ENCODE assay signal across 13 cellular contexts in the genomic region with DNA sequence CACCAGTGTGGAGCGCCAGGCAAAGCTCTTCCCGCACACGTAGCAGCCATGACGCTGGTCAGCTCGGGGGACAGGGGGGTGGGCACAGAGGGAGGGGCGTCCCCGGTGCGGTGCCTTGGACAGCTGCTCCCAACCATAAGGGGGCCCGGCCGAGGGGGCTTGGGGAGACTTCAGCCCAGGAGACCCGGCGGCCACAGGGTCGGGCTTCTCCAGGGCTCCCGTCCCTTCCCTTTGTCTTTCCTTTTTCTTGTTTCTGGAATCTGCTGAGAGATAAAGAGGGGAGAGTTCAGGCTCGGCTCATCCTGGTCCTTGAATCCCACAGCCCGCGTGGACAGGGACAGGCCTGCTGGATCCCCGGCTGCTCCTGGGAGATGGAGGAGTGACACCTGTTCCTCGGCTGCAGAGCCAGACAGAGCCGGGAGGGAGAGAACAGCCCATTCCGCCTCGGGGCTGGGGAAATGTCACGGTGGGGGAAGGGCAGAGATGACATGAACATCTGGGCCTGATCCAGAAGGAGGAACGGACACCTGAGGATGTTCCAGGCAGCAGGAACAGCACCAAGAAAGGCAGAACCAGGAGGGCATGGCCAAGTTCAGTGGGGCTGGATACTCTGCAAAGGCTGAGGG. TPM values are rescaled to one million over a fixed set of nuclear protein-coding genes. Genes with fewer than 3 reads are reported as not detected.
A peak's percentile ranks its signal among the peaks of the same experiment; 100 is the strongest.
DNase-seq lines count a peak whose midpoint lies in the region; ATAC-seq and TF ChIP-seq lines count a peak whose summit lies in the region.
"Had no signal": no experiment of that assay in that cellular context is flagged by ENCODE, and none has a peak within 500 bp of the region (broad histone marks: within the 10 kb centered on the region; RNA-seq: fewer than 3 reads in every experiment).

No MANE protein-coding gene starts in this region.

- no peaks in the 10 kb centered on the region for H3K9me3 ChIP-seq in left ventricle myocardium inferior (replicated peaks)

- no peaks in the 10 kb centered on the region for H3K27me3 ChIP-seq in left ventricle myocardium inferior (ENCODE audit: low read depth)

- no peak for TF ChIP-seq CTCF in left ventricle myocardium inferior (IDR thresholded peaks at IDR 0.05; ENCODE audit: borderline replicate concordance)
- TF ChIP-seq CTCF in type B pancreatic cell (conservative IDR thresholded peaks at IDR 0.05): no peak

- peak overlapping the region; percentile 82 for H3K4me3 ChIP-seq in left ventricle myocardium inferior

- peak overlapping the region; percentile 96 for H3K27ac Mint-ChIP-seq in activated CD4-positive, alpha-beta memory T cell treated with anti-CD3 and anti-CD28 coated beads for 36 hours
- H3K27ac Mint-ChIP-seq in memory B cell (no peak overlapping the region), type B pancreatic cell (peak overlapping the region; percentile 79)

- ATAC-seq in Right ventricle myocardium superior (ENCODE audit: poor library complexity) (no peak), memory B cell (ENCODE audit: low read depth) (no peak), HG03439 (IDR thresholded peaks at IDR 0.05; ENCODE audit: unreplicated experiment) (no peak)

- H3K36me3 ChIP-seq in left ventricle myocardium inferior: peaks cover 30% of the 10 kb centered on the region

- peaks cover 31% of the 10 kb centered on the region for H3K36me3 Mint-ChIP-seq in activated CD4-positive, alpha-beta memory T cell treated with anti-CD3 and anti-CD28 coated beads for 36 hours
- H3K36me3 Mint-ChIP-seq in memory B cell (peaks cover 5% of the 10 kb centered on the region), type B pancreatic cell (peaks cover 11% of the 10 kb centered on the region)

- H3K4me3 Mint-ChIP-seq in activated CD4-positive, alpha-beta memory T cell treated with anti-CD3 and anti-CD28 coated beads for 36 hours: peak overlapping the region; percentile 39
- peak overlapping the region; percentile 70 for H3K4me3 Mint-ChIP-seq in memory B cell
- H3K4me3 Mint-ChIP-seq in type B pancreatic cell: peak overlapping the region; percentile 82

- POLR2A ChIA-PET in activated CD4-positive, alpha-beta memory T cell treated with anti-CD3 and anti-CD28 coated beads for 36 hours (lab: Charles Lee): interaction anchor here (1.3 to 3.2 kb wide), 3 partner anchors 16 to 29 kb away, joined by 3 to 39 read pairs (median 6); partner anchors contain the start of gene ZNF688

- intact Hi-C loops in left ventricle myocardium inferior (cut with micrococcal nuclease) (no loop called here), Right ventricle myocardium superior (cut with DNase I) (no loop called here)
- intact Hi-C loops in activated CD4-positive, alpha-beta memory T cell treated with anti-CD3 and anti-CD28 coated beads for 36 hours (cut with micrococcal nuclease): loop anchor here (5.0 kb wide), 1 partner anchor 124 kb away; the partner anchor contains the start of gene DCTPP1

- peaks cover 79% of the 10 kb centered on the region for H3K4me1 ChIP-seq in left ventricle myocardium inferior

- peaks cover 55% of the 10 kb centered on the region for H3K4me1 Mint-ChIP-seq in activated CD4-positive, alpha-beta memory T cell treated with anti-CD3 and anti-CD28 coated beads for 36 hours (ENCODE audit: low read depth)
- peaks cover 21% of the 10 kb centered on the region for H3K4me1 Mint-ChIP-seq in memory B cell
- peaks cover 26% of the 10 kb centered on the region for H3K4me1 Mint-ChIP-seq in type B pancreatic cell (ENCODE audit: unreplicated experiment)

- H3K27me3 Mint-ChIP-seq in activated CD4-positive, alpha-beta memory T cell treated with anti-CD3 and anti-CD28 coated beads for 36 hours: no peaks in the 10 kb centered on the region
- H3K27me3 Mint-ChIP-seq in memory B cell (no peaks in the 10 kb centered on the region), type B pancreatic cell (no peaks in the 10 kb centered on the region)

- H3K9me3 Mint-ChIP-seq in activated CD4-positive, alpha-beta memory T cell treated with anti-CD3 and anti-CD28 coated beads for 36 hours: no peaks in the 10 kb centered on the region
- no peaks in the 10 kb centered on the region for H3K9me3 Mint-ChIP-seq in memory B cell
- peaks cover 4% of the 10 kb centered on the region for H3K9me3 Mint-ChIP-seq in type B pancreatic cell

- H3K27ac ChIP-seq in left ventricle myocardium inferior (replicated peaks): peak overlapping the region; percentile 96

- no peak for DNase-seq in left ventricle myocardium inferior
- no peak for DNase-seq in Right ventricle myocardium superior
- no peak for DNase-seq in activated CD4-positive, alpha-beta memory T cell treated with anti-CD3 and anti-CD28 coated beads for 36 hours
- no peak for DNase-seq in memory B cell (ENCODE audit: low spot score in 2 of 2)
- DNase-seq in type B pancreatic cell (ENCODE audit: extremely low spot score, unreplicated experiment): no peak
- no peak for DNase-seq in DMS53 treated with DMSO at 0.1 percent for 48 hours (lab: John Stamatoyannopoulos, UW; ENCODE audit: unreplicated experiment)
- DNase-seq in Kasumi-1 (lab: John Stamatoyannopoulos, UW): no peak
- DNase-seq: mammary epithelial cell; NCI-H187 treated with DMSO at 0.1 percent for 48 hours; NCI-H748 treated with DMSO at 0.1 percent for 48 hours; SHP77 treated with DMSO at 0.1 percent for 48 hours; stimulated activated CD4-positive, alpha-beta T cell treated with anti-CD3 and anti-CD28 coated beads, Interleukin-1b, Interleukin-23, amount 100 ng/mL, for 48 hours had no signal

- CTCF ChIA-PET in activated CD4-positive, alpha-beta memory T cell treated with anti-CD3 and anti-CD28 coated beads for 36 hours (lab: Charles Lee): interaction anchor here (0.7 to 3.6 kb wide), 2 partner anchors 21 to 24 kb away, joined by 3 to 53 read pairs; partner anchors contain the start of gene ZNF747

RNA-seq across cellular contexts. Expression of gene ZNF764, which starts 2.2 kb away (rescaled TPM):
- total RNA-seq in left ventricle myocardium inferior (8.9 TPM), Right ventricle myocardium superior (8.0 TPM), type B pancreatic cell (ENCODE audit: low replicate concordance) (16.8 and 20.2 TPM in 2 replicates)
- total RNA-seq in activated CD4-positive, alpha-beta memory T cell treated with anti-CD3 and anti-CD28 coated beads for 36 hours: 10 to 100 TPM; 13.7 to 14.2 TPM

RNA-seq across cellular contexts. Expression of gene ZNF688, which starts 15.6 kb away (rescaled TPM):
- total RNA-seq in left ventricle myocardium inferior: 10.8 TPM
- 12.2 TPM for total RNA-seq in Right ventricle myocardium superior
- 1 to 10 TPM; 9.2 to 9.3 TPM for total RNA-seq in activated CD4-positive, alpha-beta memory T cell treated with anti-CD3 and anti-CD28 coated beads for 36 hours
- total RNA-seq in type B pancreatic cell (ENCODE audit: low replicate concordance): 9.8 and 14.3 TPM in 2 replicates

RNA-seq across cellular contexts. Expression of gene ZNF747, which starts 21.3 kb away (rescaled TPM):
- total RNA-seq in left ventricle myocardium inferior (8.9 TPM), Right ventricle myocardium superior (8.0 TPM), type B pancreatic cell (ENCODE audit: low replicate concordance) (9.3 and 11.4 TPM in 2 replicates)
- total RNA-seq in activated CD4-positive, alpha-beta memory T cell treated with anti-CD3 and anti-CD28 coated beads for 36 hours: 1 to 10 TPM; 7.2 to 7.6 TPM

RNA-seq across cellular contexts. Expression of gene ZNF785, which starts 29.5 kb away (rescaled TPM):
- total RNA-seq in left ventricle myocardium inferior: 7.1 TPM
- total RNA-seq in Right ventricle myocardium superior: 7.1 TPM
- 10 to 100 TPM; 14.0 to 15.0 TPM for total RNA-seq in activated CD4-positive, alpha-beta memory T cell treated with anti-CD3 and anti-CD28 coated beads for 36 hours
- total RNA-seq in type B pancreatic cell (ENCODE audit: low replicate concordance): 22.4 and 29.1 TPM in 2 replicates

RNA-seq across cellular contexts. Expression of gene ZNF768, which starts 29.6 kb away (rescaled TPM):
- total RNA-seq in left ventricle myocardium inferior (61.1 TPM), Right ventricle myocardium superior (71.7 TPM), type B pancreatic cell (ENCODE audit: low replicate concordance) (58.7 and 59.6 TPM in 2 replicates)
- 10 to 100 TPM; 14.2 to 14.3 TPM for total RNA-seq in activated CD4-positive, alpha-beta memory T cell treated with anti-CD3 and anti-CD28 coated beads for 36 hours
